In the genomic region with DNA sequence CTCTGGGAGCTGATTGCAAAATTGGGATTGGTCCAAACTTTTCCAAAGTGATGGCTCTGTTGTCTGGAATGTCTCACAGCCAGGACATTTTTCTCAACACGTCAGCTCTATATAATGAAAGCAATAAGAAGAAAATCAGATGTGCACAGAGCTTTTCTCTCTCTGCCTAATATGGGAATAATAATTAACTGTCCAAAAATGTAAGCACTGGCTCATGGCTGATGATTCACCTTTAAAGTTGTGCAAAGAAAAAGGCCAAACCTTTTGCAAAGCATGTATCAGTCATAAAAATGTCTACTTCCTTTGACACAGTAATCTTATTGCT, we compare ENCODE assay signal across 9 cellular contexts. TPM values are rescaled to one million over a fixed set of nuclear protein-coding genes. Genes with fewer than 3 reads are reported as not detected.
A peak's percentile ranks its signal among the peaks of the same experiment; 100 is the strongest.
DNase-seq lines count a peak whose midpoint lies in the region.
"Had no signal": no experiment of that assay in that cellular context is flagged by ENCODE, and none has a peak within 500 bp of the region (broad histone marks: within the 10 kb centered on the region; RNA-seq: fewer than 3 reads in every experiment).

No MANE protein-coding gene starts in this region.

- H3K4me3 ChIP-seq in SJSA1, result no peak overlapping the region
- H3K4me3 ChIP-seq in stomach smooth muscle (ENCODE audit: low read length in 2 of 2), result no peak overlapping the region
- H3K4me3 ChIP-seq: heart right ventricle had no signal

- H3K27me3 ChIP-seq in SJSA1 (replicated peaks) (no peaks in the 10 kb centered on the region), stomach smooth muscle (ENCODE audit: control insufficient read depth in 1 of 2, insufficient read depth in 2 of 2, low read length in 2 of 2) (no peaks in the 10 kb centered on the region)
- H3K27me3 ChIP-seq: heart right ventricle had no signal

- DNase-seq in H4 (ENCODE audit: low spot score), result peak; percentile 41
- DNase-seq in SJSA1 (ENCODE audit: low read depth in 1 of 2, low spot score in 2 of 2), result peak in 1 of 2 experiments; percentile 64
- DNase-seq in fibroblast of the conjunctiva (ENCODE audit: low read depth), result peak; percentile 65
- no peak for DNase-seq in NCI-H510A treated with DMSO at 0.1 percent for 48 hours (lab: John Stamatoyannopoulos, UW)
- no peak for DNase-seq in head of caudate nucleus
- DNase-seq in NCI-H510A (lab: John Stamatoyannopoulos, UW), result no peak
- DNase-seq: heart right ventricle; stimulated activated naive CD8-positive, alpha-beta T cell treated with anti-CD3 and anti-CD28 coated beads, Interleukin-15, Interleukin-2, amounts not matched to agents 100 U/mL and 50 U/mL, for 24 hours had no signal

- intact Hi-C loops in head of caudate nucleus (cut with DNase I), result no loop called here

- no peaks in the 10 kb centered on the region for H3K36me3 ChIP-seq in SJSA1
- no peaks in the 10 kb centered on the region for H3K36me3 ChIP-seq in stomach smooth muscle (ENCODE audit: control insufficient read depth in 2 of 2, insufficient read depth in 2 of 2, low read length in 2 of 2)
- H3K36me3 ChIP-seq: heart right ventricle had no signal

- H3K4me1 ChIP-seq in SJSA1 (replicated peaks) (peaks cover 34% of the 10 kb centered on the region), stomach smooth muscle (ENCODE audit: control insufficient read depth, insufficient read depth, low read length) (peaks cover 4% of the 10 kb centered on the region)

- H3K9ac ChIP-seq in stomach smooth muscle (ENCODE audit: low read length in 2 of 2), result no peak overlapping the region

- H3K27ac ChIP-seq in SJSA1, result peak overlapping the region; percentile 52
- H3K27ac ChIP-seq in stomach smooth muscle (ENCODE audit: low read length), result peak overlapping the region; percentile 4
- H3K27ac ChIP-seq: heart right ventricle had no signal

- H3K9me3 ChIP-seq in SJSA1 (replicated peaks), result 0 out of 2 replicates have a peak, but pooled peaks cover 2% of the 10 kb centered on the region
- no peaks in the 10 kb centered on the region for H3K9me3 ChIP-seq in stomach smooth muscle (ENCODE audit: control insufficient read depth in 2 of 2, low read length in 2 of 2)
- H3K9me3 ChIP-seq: heart right ventricle had no signal

RNA-seq across cellular contexts. Expression of gene ZNF281, which starts 30.4 kb away (rescaled TPM):
- total RNA-seq in H4 (2014; rRNA removed; shearing (Covaris generic)), result 12.0 and 14.4 TPM in 2 replicates
- 25.1 and 32.0 TPM in 2 replicates for total RNA-seq in SJSA1 (2014; rRNA removed; shearing (Covaris generic))

Comparison
In these comparisons a context has a peak if more than half of its experiments do, and no peak if none do; other contexts are left out.
1. DNase-seq: peak in H4 (single experiment) and fibroblast of the conjunctiva (single experiment); none in NCI-H510A treated with DMSO at 0.1 percent for 48 hours (single experiment), head of caudate nucleus (0 of 42) and NCI-H510A (single experiment).